Comparison of ENCODE assay signal across 8 cellular contexts in the genomic region with DNA sequence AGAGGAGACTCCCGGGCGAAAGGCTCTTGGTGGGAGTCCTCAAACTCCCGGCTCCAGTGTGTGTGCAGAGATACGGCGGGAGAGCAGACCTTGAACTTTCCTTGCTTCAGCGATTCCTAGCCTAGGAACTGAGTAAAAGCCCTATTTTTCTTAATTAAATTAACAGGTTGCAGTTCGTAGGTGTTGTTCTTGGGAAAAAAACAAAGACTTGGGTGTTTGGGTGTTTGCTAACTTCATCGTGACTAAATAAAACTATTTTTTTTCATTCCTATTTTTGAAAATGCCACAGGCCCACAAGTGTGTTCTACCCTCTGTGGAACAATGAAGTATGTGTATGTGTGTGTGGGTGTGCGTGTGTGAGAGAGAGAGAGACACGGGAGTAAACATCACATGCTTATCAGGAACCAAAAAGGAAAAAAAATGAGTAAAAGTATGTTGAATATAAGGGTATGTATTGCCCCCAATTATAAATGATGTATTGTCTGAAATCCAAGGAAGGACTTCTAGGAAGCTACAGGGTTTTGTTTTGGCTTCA. TPM values are rescaled to one million over a fixed set of nuclear protein-coding genes. Genes with fewer than 3 reads are reported as not detected.
DNase-seq lines count a peak whose midpoint lies in the region; ATAC-seq, FAIRE-seq and TF ChIP-seq lines count a peak whose summit lies in the region.

No MANE protein-coding gene starts in this region.

- CTCF ChIA-PET in activated naive CD4-positive, alpha-beta T cell treated with anti-CD3 and anti-CD28 coated beads, Interleukin-2, amount 10 ng/mL, durations not matched to agents 7 days and 5 days (lab: Charles Lee): no interaction called here
- CTCF ChIA-PET in SK-N-SH (lab: Yijun Ruan, JAX): interaction anchor here (0.8 to 2.8 kb wide), 3 partner anchors 33 to 77 kb away, joined by 3 to 7 read pairs (median 4); no protein-coding TSS in a partner anchor

- FAIRE-seq in GM12892 (lab: Jason Lieb, UNC): no peak

- H3K4me1 ChIP-seq in SK-N-SH (ENCODE audit: control insufficient read depth in 1 of 2, insufficient read depth in 2 of 2, low read depth in 1 of 2, low read length in 1 of 2) (peaks cover 0 to 9% of the 10 kb centered on the region in 2 experiments; a peak in 2 of 4 replicates), esophagus (ENCODE audit: control insufficient read depth in 2 of 2, insufficient read depth in 2 of 2, low read length in 1 of 2) (peaks cover 0 to 3% of the 10 kb centered on the region in 2 donors)

- H3F3A ChIP-seq in SK-N-SH (replicated peaks; ENCODE audit: insufficient read depth): no peaks in the 10 kb centered on the region

- no peaks in the 10 kb centered on the region for H3K9me2 ChIP-seq in SK-N-SH

- DNase-seq in activated naive CD4-positive, alpha-beta T cell treated with anti-CD3 and anti-CD28 coated beads, Interleukin-2, amount 10 ng/mL, durations not matched to agents 7 days and 5 days: no peak
- no peak for DNase-seq in activated naive CD4-positive, alpha-beta T cell treated with Interleukin-2 at 50 U/mL for 16 hours
- DNase-seq in SK-N-SH (peak; percentile 19), natural killer cell (no peak), GM12892 (ENCODE audit: insufficient read length) (no peak)
- DNase-seq in stimulated activated CD4-positive, alpha-beta T cell treated with anti-CD3 and anti-CD28 coated beads, Interleukin-15, amount 100 ng/mL, for 24 hours: no peak

- TF ChIP-seq EP300 in SK-N-SH (IDR thresholded peaks at IDR 0.05; ENCODE audit: borderline replicate concordance in 1 of 2, low read depth in 1 of 2, low read length in 1 of 2): no peak

- H3K4me1 Mint-ChIP-seq in activated naive CD4-positive, alpha-beta T cell treated with anti-CD3 and anti-CD28 coated beads, Interleukin-2, amount 10 ng/mL, durations not matched to agents 7 days and 5 days: peaks cover 28% of the 10 kb centered on the region
- peaks cover 32 to 36% of the 10 kb centered on the region in 2 donors for H3K4me1 Mint-ChIP-seq in natural killer cell

- peaks cover 9% of the 10 kb centered on the region for H3K27me3 Mint-ChIP-seq in activated naive CD4-positive, alpha-beta T cell treated with anti-CD3 and anti-CD28 coated beads, Interleukin-2, amount 10 ng/mL, durations not matched to agents 7 days and 5 days
- H3K27me3 Mint-ChIP-seq in natural killer cell (ENCODE audit: low read depth in 2 of 2): no peaks in the 10 kb centered on the region

- peak overlapping the region; percentile 78 for H3K9ac ChIP-seq in SK-N-SH

- TF ChIP-seq CTCF in SK-N-SH (IDR thresholded peaks at IDR 0.05) (no peak), natural killer cell (IDR thresholded peaks at IDR 0.05) (no peak)

- H3K4me2 ChIP-seq in SK-N-SH: peak overlapping the region; percentile 98

- peak overlapping the region; percentile 95 for H2AFZ ChIP-seq in SK-N-SH (ENCODE audit: low read depth)

- intact Hi-C loops in natural killer cell (cut with micrococcal nuclease): loop anchor here (2.0 kb wide), 2 partner anchors 30 to 78 kb away; a partner anchor contains a TSS

- no peaks in the 10 kb centered on the region for H3K27me3 ChIP-seq in SK-N-SH (ENCODE audit: insufficient read depth)
- H3K27me3 ChIP-seq in esophagus (ENCODE audit: control insufficient read depth in 1 of 2, insufficient read depth in 2 of 2, low read length in 2 of 2): no peaks in the 10 kb centered on the region

- ATAC-seq in HG03025 (IDR thresholded peaks at IDR 0.05; ENCODE audit: low FRiP score, unreplicated experiment): peak; percentile 20
- no peak for ATAC-seq in natural killer cell

- peak overlapping the region; percentile 37 for H3K4me3 Mint-ChIP-seq in activated naive CD4-positive, alpha-beta T cell treated with anti-CD3 and anti-CD28 coated beads, Interleukin-2, amount 10 ng/mL, durations not matched to agents 7 days and 5 days
- peak overlapping the region; percentile 71 for H3K4me3 Mint-ChIP-seq in natural killer cell

- no peaks in the 10 kb centered on the region for H4K20me1 ChIP-seq in SK-N-SH (ENCODE audit: insufficient read depth)

- no peaks in the 10 kb centered on the region for H3K79me2 ChIP-seq in SK-N-SH (ENCODE audit: insufficient read depth)

- H3K36me3 ChIP-seq in SK-N-SH (replicated peaks in 1 of 2; ENCODE audit: control insufficient read depth in 1 of 2, insufficient read depth in 2 of 2, low read length in 1 of 2) (no peaks in the 10 kb centered on the region), esophagus (ENCODE audit: control insufficient read depth in 2 of 2, insufficient read depth in 2 of 2, low read length in 1 of 2) (no peaks in the 10 kb centered on the region)

- no peaks in the 10 kb centered on the region for H3K36me3 Mint-ChIP-seq in activated naive CD4-positive, alpha-beta T cell treated with anti-CD3 and anti-CD28 coated beads, Interleukin-2, amount 10 ng/mL, durations not matched to agents 7 days and 5 days
- no peaks in the 10 kb centered on the region for H3K36me3 Mint-ChIP-seq in natural killer cell

- POLR2A ChIA-PET in SK-N-SH (lab: Yijun Ruan, JAX): interaction anchor here (2.2 kb wide), 1 partner anchor 30 kb away, joined by 16 read pairs; a partner anchor contains a TSS

- TF ChIP-seq POLR2A in GM12892 (IDR thresholded peaks at IDR 0.05; ENCODE audit: low read depth, low read length): no peak

- WGBS in SK-N-SH (ENCODE audit: low lambda C conversion rate): 2% methylated on average over 10 of the region's 10 CpGs
- 1 to 2% methylated on average over 10 of the region's 10 CpGs for WGBS in esophagus, 2 donors

- H3K4me3 ChIP-seq in SK-N-SH (ENCODE audit: low read depth in 2 of 2, low read length in 1 of 2) (peak overlapping the region; percentile 73 to 80), esophagus (ENCODE audit: low read depth in 1 of 2, low read length in 2 of 2) (peak overlapping the region; percentile 84 to 97)

- no peaks in the 10 kb centered on the region for H3K9me3 ChIP-seq in SK-N-SH
- H3K9me3 ChIP-seq in esophagus (ENCODE audit: control insufficient read depth in 2 of 2, insufficient read depth in 1 of 2, low read depth in 1 of 2, low read length in 1 of 2): no peaks in the 10 kb centered on the region

- H3K9me3 Mint-ChIP-seq in activated naive CD4-positive, alpha-beta T cell treated with anti-CD3 and anti-CD28 coated beads, Interleukin-2, amount 10 ng/mL, durations not matched to agents 7 days and 5 days: no peaks in the 10 kb centered on the region
- no peaks in the 10 kb centered on the region for H3K9me3 Mint-ChIP-seq in natural killer cell

- peak overlapping the region; percentile 1 for H3K27ac Mint-ChIP-seq in activated naive CD4-positive, alpha-beta T cell treated with anti-CD3 and anti-CD28 coated beads, Interleukin-2, amount 10 ng/mL, durations not matched to agents 7 days and 5 days
- peak overlapping the region; percentile 74 to 85 for H3K27ac Mint-ChIP-seq in natural killer cell

- peak overlapping the region; percentile 65 to 84 for H3K27ac ChIP-seq in SK-N-SH (ENCODE audit: low read depth in 2 of 2, low read length in 1 of 2)
- peak overlapping the region; percentile 96 to 97 for H3K27ac ChIP-seq in esophagus (ENCODE audit: low read depth in 2 of 2, low read length in 1 of 2)

- TF ChIP-seq RAD21 in SK-N-SH (IDR thresholded peaks at IDR 0.05; ENCODE audit: low read length): no peak

TF ChIP-seq in SK-N-SH, 30 proteins besides CTCF, POLR2A, EP300 and RAD21:
- no peak for TF ChIP-seq MXI1 (IDR thresholded peaks at IDR 0.05; ENCODE audit: low read depth, low read length)
TF ChIP-seq in SK-N-SH: peak in this region for 0.

RNA-seq across cellular contexts. Expression of a gene that starts 0.6 kb away (rescaled TPM):
- polyA plus RNA-seq in SK-N-SH (2012; rRNA removed) (0.81 and 1.0 TPM in 2 replicates), esophagus (1 to 10 TPM; 5.2 to 6.6 TPM)
- polyA plus RNA-seq in SK-N-SH (2012; cell fraction: cytosol; rRNA removed): 1.8 and 2.0 TPM in 2 replicates
- polyA plus RNA-seq in SK-N-SH (2012; cell fraction: nucleus; rRNA removed): 0.35 and 0.99 TPM in 2 replicates
- 1 to 10 TPM; 7.1 to 8.1 (median 7.9) TPM for total RNA-seq in natural killer cell
- polyA plus RNA-seq in GM12892 (2012; ENCODE audit: missing spikeins): 3.7 TPM

RNA-seq across cellular contexts. Expression of a gene that starts 30.4 kb away (rescaled TPM):
- 36.9 and 51.7 TPM in 2 replicates for polyA plus RNA-seq in SK-N-SH (2012; rRNA removed)
- polyA plus RNA-seq in SK-N-SH (2012; cell fraction: cytosol; rRNA removed): 73.4 and 85.7 TPM in 2 replicates
- polyA plus RNA-seq in SK-N-SH (2012; cell fraction: nucleus; rRNA removed): 11.0 and 24.4 TPM in 2 replicates
- polyA plus RNA-seq in esophagus: 100 to 1,000 TPM in 1 of 2 donors, 10 to 100 TPM in 1; 73.1 to 120 TPM
- total RNA-seq in natural killer cell: 10 to 100 TPM; 68.0 to 75.5 (median 68.1) TPM
- polyA plus RNA-seq in GM12892 (2012; ENCODE audit: missing spikeins): 15.2 TPM
